8 cellular contexts compared by ENCODE assay signal in genomic region chr15:72782993-72783562, GRCh38. TPM values are rescaled to one million over a fixed set of nuclear protein-coding genes. Genes with fewer than 3 reads are reported as not detected.
DNase-seq lines count a peak whose midpoint lies in the region; ATAC-seq and TF ChIP-seq lines count a peak whose summit lies in the region.

No MANE protein-coding gene starts in this region.

- no peaks in the 10 kb centered on the region for H3K27me3 ChIP-seq in heart left ventricle

- H3K4me3 ChIP-seq in heart left ventricle = peak overlapping the region; percentile 77 to 100 (median 90)

- peak overlapping the region; percentile 98 for H3K27ac Mint-ChIP-seq in activated T-helper 2 cell treated with anti-CD3 and anti-CD28 coated beads, Interferon-gamma antibody, Interleukin-2, Interleukin-4, amounts not matched to agents 10 μg/mL and 5 μg/mL and 100 μg/mL, durations not matched to agents 14 hours and 24 hours and 36 hours
- peak overlapping the region; percentile 95 for H3K27ac Mint-ChIP-seq in progenitor cell of endocrine pancreas

- peak overlapping the region; percentile 93 for H3K4me3 Mint-ChIP-seq in activated T-helper 2 cell treated with anti-CD3 and anti-CD28 coated beads, Interferon-gamma antibody, Interleukin-2, Interleukin-4, amounts not matched to agents 10 μg/mL and 5 μg/mL and 100 μg/mL, durations not matched to agents 14 hours and 24 hours and 36 hours (ENCODE audit: low read depth)
- H3K4me3 Mint-ChIP-seq in progenitor cell of endocrine pancreas (ENCODE audit: low read depth) = peak overlapping the region; percentile 87

- DNase-seq in NCI-H526 (lab: John Stamatoyannopoulos, UW) (peak; percentile 44 to 81), NCI-H526 treated with DMSO at 0.1 percent for 48 hours (lab: John Stamatoyannopoulos, UW) (no peak), NAMALWA (ENCODE audit: low spot score) (peak; percentile 85), heart left ventricle (peak in 2 of 5 donors; percentile 30 to 43), progenitor cell of endocrine pancreas (ENCODE audit: low spot score, unreplicated experiment) (no peak), COLO668 (lab: John Stamatoyannopoulos, UW; ENCODE audit: unreplicated experiment) (no peak)
- DNase-seq in activated T-helper 2 cell treated with anti-CD3 and anti-CD28 coated beads, Interferon-gamma antibody, Interleukin-2, Interleukin-4, amounts not matched to agents 10 μg/mL and 5 μg/mL and 100 μg/mL, durations not matched to agents 14 hours and 24 hours and 36 hours (ENCODE audit: low spot score) = no peak

- H3K27me3 Mint-ChIP-seq in activated T-helper 2 cell treated with anti-CD3 and anti-CD28 coated beads, Interferon-gamma antibody, Interleukin-2, Interleukin-4, amounts not matched to agents 10 μg/mL and 5 μg/mL and 100 μg/mL, durations not matched to agents 14 hours and 24 hours and 36 hours (ENCODE audit: low read depth) = no peaks in the 10 kb centered on the region
- no peaks in the 10 kb centered on the region for H3K27me3 Mint-ChIP-seq in progenitor cell of endocrine pancreas

- peaks cover 64% of the 10 kb centered on the region for H3K4me1 Mint-ChIP-seq in activated T-helper 2 cell treated with anti-CD3 and anti-CD28 coated beads, Interferon-gamma antibody, Interleukin-2, Interleukin-4, amounts not matched to agents 10 μg/mL and 5 μg/mL and 100 μg/mL, durations not matched to agents 14 hours and 24 hours and 36 hours (ENCODE audit: low read depth)
- peaks cover 15% of the 10 kb centered on the region for H3K4me1 Mint-ChIP-seq in progenitor cell of endocrine pancreas (ENCODE audit: low read depth)

- TF ChIP-seq CTCF in heart left ventricle (IDR thresholded peaks at IDR 0.05) = no peak
- no peak for TF ChIP-seq CTCF in progenitor cell of endocrine pancreas (IDR thresholded peaks at IDR 0.05; ENCODE audit: unreplicated experiment)

- 0 to 1% (median 1%) methylated on average over 42 to 46 of the region's 46 CpGs for WGBS in heart left ventricle, 4 donors

- no peaks in the 10 kb centered on the region for H3K9me3 Mint-ChIP-seq in activated T-helper 2 cell treated with anti-CD3 and anti-CD28 coated beads, Interferon-gamma antibody, Interleukin-2, Interleukin-4, amounts not matched to agents 10 μg/mL and 5 μg/mL and 100 μg/mL, durations not matched to agents 14 hours and 24 hours and 36 hours
- H3K9me3 Mint-ChIP-seq in progenitor cell of endocrine pancreas (ENCODE audit: low read depth) = no peaks in the 10 kb centered on the region

- peaks cover 0 to 34% (median 4%) of the 10 kb centered on the region in 9 donors for H3K36me3 ChIP-seq in heart left ventricle

- H3K4me1 ChIP-seq in heart left ventricle = peaks cover 0 to 40% (median 23%) of the 10 kb centered on the region in 12 donors

- no peaks in the 10 kb centered on the region for H3K9me3 ChIP-seq in heart left ventricle

- ATAC-seq in HG02571 (IDR thresholded peaks at IDR 0.05; ENCODE audit: unreplicated experiment) (peak; percentile 34), heart left ventricle (peak in 1 of 4 donors; percentile 45)

- intact Hi-C loops in activated T-helper 2 cell treated with anti-CD3 and anti-CD28 coated beads, Interferon-gamma antibody, Interleukin-2, Interleukin-4, amounts not matched to agents 10 μg/mL and 5 μg/mL and 100 μg/mL, durations not matched to agents 14 hours and 24 hours and 36 hours (cut with micrococcal nuclease) = loop anchor here (1.0 to 10.0 kb wide), 8 partner anchors 14 to 558 kb away; partner anchors contain the start of genes ARIH1, BBS4 and HIGD2B
- intact Hi-C loops in heart left ventricle (cut with DNase I) = loop anchor here in 6 of 10 donors (2.0 to 10.0 kb wide), 7 partner anchors 270 to 492 kb away; partner anchors contain the start of genes NEO1 (in 2 of the 6) and ARIH1 (in 1 of the 6)

- H3K36me3 Mint-ChIP-seq in activated T-helper 2 cell treated with anti-CD3 and anti-CD28 coated beads, Interferon-gamma antibody, Interleukin-2, Interleukin-4, amounts not matched to agents 10 μg/mL and 5 μg/mL and 100 μg/mL, durations not matched to agents 14 hours and 24 hours and 36 hours (ENCODE audit: low read depth) = peaks cover 34% of the 10 kb centered on the region
- peaks cover 2% of the 10 kb centered on the region for H3K36me3 Mint-ChIP-seq in progenitor cell of endocrine pancreas (ENCODE audit: insufficient read depth)

- peak overlapping the region; percentile 78 to 98 (median 88) for H3K27ac ChIP-seq in heart left ventricle

- TF ChIP-seq POLR2A in heart left ventricle (IDR thresholded peaks at IDR 0.05) = no peak

RNA-seq across cellular contexts. Expression of gene ADPGK, which starts 0.5 kb away (rescaled TPM):
- total RNA-seq in activated T-helper 2 cell treated with anti-CD3 and anti-CD28 coated beads, Interferon-gamma antibody, Interleukin-2, Interleukin-4, amounts not matched to agents 10 μg/mL and 5 μg/mL and 100 μg/mL, durations not matched to agents 14 hours and 24 hours and 36 hours = 84.1 and 95.0 TPM in 2 replicates
- total RNA-seq in heart left ventricle = 10 to 100 TPM in 5 of 9 donors, 1 to 10 TPM in 4; 7.1 to 31.7 (median 10.4) TPM
- polyA plus RNA-seq in heart left ventricle = 10 to 100 TPM in 1 of 2 donors, 1 to 10 TPM in 1; 9.1 to 14.3 TPM
- total RNA-seq in progenitor cell of endocrine pancreas = 46.5 and 52.6 TPM in 2 replicates

Comparison
In these comparisons a context has a peak if more than half of its experiments do, and no peak if none do; other contexts are left out.
1. DNase-seq: peak in NCI-H526 (2 of 2) and NAMALWA (single experiment); none in NCI-H526 treated with DMSO at 0.1 percent for 48 hours (single experiment), activated T-helper 2 cell treated with anti-CD3 and anti-CD28 coated beads, Interferon-gamma antibody, Interleukin-2, Interleukin-4, amounts not matched to agents 10 μg/mL and 5 μg/mL and 100 μg/mL, durations not matched to agents 14 hours and 24 hours and 36 hours (single experiment), progenitor cell of endocrine pancreas (single experiment) and COLO668 (single experiment).